ENCODE assay signal across 13 cellular contexts in the genomic region with DNA sequence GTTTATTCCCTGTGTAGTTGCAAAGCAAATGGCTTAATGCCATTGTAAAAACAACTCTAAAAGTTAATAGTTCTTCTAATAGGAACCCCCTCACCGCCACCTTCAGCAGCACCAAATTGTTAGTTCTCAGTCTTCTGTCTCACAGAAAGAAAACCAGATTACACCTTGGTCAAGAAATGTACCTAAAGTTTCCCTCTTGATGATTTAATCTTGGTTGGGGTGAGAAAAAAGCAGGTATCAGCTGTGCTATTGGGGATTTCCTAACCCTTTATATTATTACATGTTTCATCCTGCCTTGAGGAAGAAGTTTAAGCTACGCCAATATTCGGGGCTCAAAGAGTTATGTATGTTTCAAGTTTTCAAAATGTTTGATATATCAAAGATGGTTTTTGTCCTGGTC. TPM values are rescaled to one million over a fixed set of nuclear protein-coding genes. Genes with fewer than 3 reads are reported as not detected.
DNase-seq lines count a peak whose midpoint lies in the region; ATAC-seq and TF ChIP-seq lines count a peak whose summit lies in the region.
"Had no signal": no experiment of that assay in that cellular context is flagged by ENCODE, and none has a peak within 500 bp of the region (broad histone marks: within the 10 kb centered on the region; RNA-seq: fewer than 3 reads in every experiment).

No MANE protein-coding gene starts in this region.

- H3K27ac ChIP-seq in mammary epithelial cell (ENCODE audit: insufficient read depth, low read depth, low read length) (no peak overlapping the region), PC-3 (ENCODE audit: low read length) (no peak overlapping the region), colonic mucosa (peak overlapping the region; percentile 18), subcutaneous abdominal adipose tissue (ENCODE audit: low read depth, low read length) (peak overlapping the region; percentile 21)

- TF ChIP-seq CTCF in mammary epithelial cell (conservative IDR thresholded peaks at IDR 0.05 in 1 of 2, IDR thresholded peaks at IDR 0.05 in 1 of 2; ENCODE audit: extremely low read depth in 1 of 2, insufficient read depth in 1 of 2, low read depth in 1 of 2, low read length in 2 of 2) (no peak), MCF 10A (IDR thresholded peaks at IDR 0.05; ENCODE audit: unreplicated experiment) (no peak), PC-3 (conservative IDR thresholded peaks at IDR 0.05; ENCODE audit: low read depth, low read length) (no peak), colonic mucosa (IDR thresholded peaks at IDR 0.05) (no peak)

- H3K4me2 ChIP-seq in mammary epithelial cell (ENCODE audit: insufficient read depth, low read depth, low read length) (no peak overlapping the region), PC-3 (ENCODE audit: low read length) (peak overlapping the region; percentile 48)

- BruUV-seq in mammary epithelial cell (replicated peaks; lab: Mats Ljungman, UMichigan) = no TSS peak
- no TSS peak for BruUV-seq in MCF 10A (replicated peaks; lab: Mats Ljungman, UMichigan)
- no TSS peak for BruUV-seq in PC-3 (replicated peaks; lab: Mats Ljungman, UMichigan)

- POLR2A ChIA-PET in MCF 10A (lab: Yijun Ruan, JAX) (interaction anchor here (1.1 kb wide), 1 partner anchor 11 kb away, joined by 3 read pairs; no protein-coding TSS in a partner anchor), PC-3 (lab: Charles Lee; ENCODE audit: unreplicated experiment) (no interaction called here)

- H3K4me3 Mint-ChIP-seq in MCF 10A (ENCODE audit: unreplicated experiment) = no peak overlapping the region

- H3K27me3 ChIP-seq in mammary epithelial cell (ENCODE audit: insufficient read depth, low read length) (peaks cover 2% of the 10 kb centered on the region), PC-3 (ENCODE audit: low read length) (no peaks in the 10 kb centered on the region), colonic mucosa (no peaks in the 10 kb centered on the region), subcutaneous abdominal adipose tissue (ENCODE audit: control insufficient read depth in 5 of 5, insufficient read depth in 4 of 5, low read length in 5 of 5) (no peaks in the 10 kb centered on the region)

- dilution Hi-C loops in mammary epithelial cell (cut with HindIII; ENCODE audit: low sequenced_read_pairs) = no loop called here

- WGBS in mammary epithelial cell (ENCODE audit: low coverage, missing lambda C conversion rate) = 22% methylated on average over 3 of the region's 3 CpGs

- H3K9me3 Mint-ChIP-seq in MCF 10A (ENCODE audit: unreplicated experiment) = no peaks in the 10 kb centered on the region

- no peaks in the 10 kb centered on the region for H3K27me3 Mint-ChIP-seq in MCF 10A (ENCODE audit: insufficient read depth, unreplicated experiment)

- in situ Hi-C loops in mammary epithelial cell (cut with MboI; ENCODE audit: low sequenced_read_pairs in 2 of 2) = no loop called here

- H3K4me1 Mint-ChIP-seq in MCF 10A (ENCODE audit: insufficient read depth, unreplicated experiment) = peaks cover 43% of the 10 kb centered on the region

- H3K4me1 ChIP-seq in mammary epithelial cell (ENCODE audit: insufficient read depth, low read length) (peaks cover 28% of the 10 kb centered on the region), PC-3 (ENCODE audit: insufficient read depth, low read length) (peaks cover 46% of the 10 kb centered on the region), colonic mucosa (no peaks in the 10 kb centered on the region), subcutaneous abdominal adipose tissue (ENCODE audit: control insufficient read depth in 5 of 5, insufficient read depth in 5 of 5, low read length in 5 of 5) (peaks cover 0 to 50% (median 27%) of the 10 kb centered on the region in 5 donors)

- no peaks in the 10 kb centered on the region for H3K9me2 ChIP-seq in PC-3 (replicated peaks; ENCODE audit: low read length)

- H3K4me3 ChIP-seq in mammary epithelial cell (replicated peaks in 1 of 3; ENCODE audit: insufficient read depth in 1 of 3, low read depth in 2 of 3, low read length in 3 of 3) (no peak overlapping the region), PC-3 (ENCODE audit: low read length) (no peak overlapping the region), colonic mucosa (no peak overlapping the region), subcutaneous abdominal adipose tissue (ENCODE audit: low read depth in 1 of 5, low read length in 5 of 5) (no peak overlapping the region)

- H4K20me1 ChIP-seq in mammary epithelial cell (ENCODE audit: insufficient read depth, low read length) = no peaks in the 10 kb centered on the region
- no peaks in the 10 kb centered on the region for H4K20me1 ChIP-seq in PC-3 (ENCODE audit: low read length)

- no peaks in the 10 kb centered on the region for H3K79me2 ChIP-seq in mammary epithelial cell (ENCODE audit: insufficient read depth, low read length)
- no peaks in the 10 kb centered on the region for H3K79me2 ChIP-seq in PC-3 (ENCODE audit: low read length)

- H3K9ac ChIP-seq in mammary epithelial cell (ENCODE audit: insufficient read depth, low read length) (no peak overlapping the region), PC-3 (ENCODE audit: low read length) (no peak overlapping the region), colonic mucosa (ENCODE audit: low read depth in 2 of 2, low read length in 2 of 2) (no peak overlapping the region), subcutaneous abdominal adipose tissue (ENCODE audit: low read length in 5 of 5) (no peak overlapping the region)

- intact Hi-C loops in mammary epithelial cell (cut with micrococcal nuclease) (no loop called here), MCF 10A (cut with micrococcal nuclease) (no loop called here), PC-3 (cut with micrococcal nuclease) (no loop called here), colonic mucosa (cut with DNase I) (no loop called here)

- ATAC-seq in PC-3 = no peak

- no peaks in the 10 kb centered on the region for H3K36me3 ChIP-seq in mammary epithelial cell (ENCODE audit: insufficient read depth, low read length)
- H3K36me3 ChIP-seq in PC-3 (ENCODE audit: low read depth, low read length) = no peaks in the 10 kb centered on the region
- H3K36me3 ChIP-seq in colonic mucosa = no peaks in the 10 kb centered on the region
- peaks cover 0 to 2% (median 0%) of the 10 kb centered on the region in 5 donors for H3K36me3 ChIP-seq in subcutaneous abdominal adipose tissue (ENCODE audit: control insufficient read depth in 5 of 5, insufficient read depth in 5 of 5, low read length in 5 of 5)

- CTCF ChIA-PET in mammary epithelial cell (lab: Charles Lee; ENCODE audit: low non-redundant PET) = no interaction called here
- CTCF ChIA-PET in MCF 10A (lab: Yijun Ruan, JAX) = interaction anchor here (0.6 to 1.3 kb wide), 2 partner anchors 12 to 167 kb away, joined by 3 read pairs; no protein-coding TSS in a partner anchor
- CTCF ChIA-PET in PC-3 (lab: Charles Lee) = no interaction called here

- H3K9me3 ChIP-seq in mammary epithelial cell (replicated peaks; ENCODE audit: insufficient read depth, low read length) (no peaks in the 10 kb centered on the region), PC-3 (ENCODE audit: low read length) (no peaks in the 10 kb centered on the region), colonic mucosa (no peaks in the 10 kb centered on the region), subcutaneous abdominal adipose tissue (ENCODE audit: control insufficient read depth in 5 of 5, low read length in 5 of 5) (no peaks in the 10 kb centered on the region)

- H3K27ac Mint-ChIP-seq in MCF 10A (ENCODE audit: low read depth, unreplicated experiment) = no peak overlapping the region

- DNase-seq in mammary epithelial cell = peak; percentile 47
- DNase-seq in MCF 10A (ENCODE audit: unreplicated experiment) = no peak
- no peak for DNase-seq in PC-3
- DNase-seq in colonic mucosa = no peak
- DNase-seq in stimulated activated CD4-positive, alpha-beta T cell treated with anti-CD3 and anti-CD28 coated beads, Interleukin-4, amount 100 ng/mL, for 24 hours = no peak
- no peak for DNase-seq in NCI-H2029 treated with DMSO at 0.1 percent for 48 hours (lab: John Stamatoyannopoulos, UW)
- no peak for DNase-seq in DMS53 (lab: John Stamatoyannopoulos, UW)
- DNase-seq: DND-41, GDM1, H7, Karpas-422, NCI-H1930 had no signal

- H2AFZ ChIP-seq in mammary epithelial cell (ENCODE audit: low read depth, low read length) (no peak overlapping the region), PC-3 (ENCODE audit: low read length) (no peak overlapping the region)

- H3K36me3 Mint-ChIP-seq in MCF 10A (ENCODE audit: insufficient read depth, unreplicated experiment) = peaks cover 6% of the 10 kb centered on the region

- no peaks in the 10 kb centered on the region for H3F3A ChIP-seq in PC-3 (ENCODE audit: low read length, unreplicated experiment)

RNA-seq across cellular contexts. Expression of a gene that starts 17.0 kb away (rescaled TPM):
- 1 to 10 TPM; 6.8 to 7.3 TPM for total RNA-seq in mammary epithelial cell
- polyA plus RNA-seq in mammary epithelial cell = 13.5 TPM
- 46.9 TPM for polyA minus RNA-seq in mammary epithelial cell
- 14.2 and 23.9 TPM in 2 replicates for total RNA-seq in MCF 10A (2022)
- total RNA-seq in PC-3 (2014; rRNA removed) = 1.3 and 4.7 TPM in 2 replicates
- 100 to 1,000 TPM in 1 of 2 donors, 10 to 100 TPM in 1; 80.9 to 169 TPM for total RNA-seq in colonic mucosa

RNA-seq across cellular contexts. Expression of a gene that starts 23.8 kb away (rescaled TPM):
- total RNA-seq in mammary epithelial cell = 10 to 100 TPM; 30.7 to 46.5 TPM
- 51.7 TPM for polyA plus RNA-seq in mammary epithelial cell
- 27.2 TPM for polyA minus RNA-seq in mammary epithelial cell
- total RNA-seq in MCF 10A (2022) = 38.7 and 39.8 TPM in 2 replicates
- total RNA-seq in PC-3 (2014; rRNA removed) = 54.8 and 70.8 TPM in 2 replicates
- 10 to 100 TPM; 40.6 to 55.9 TPM for total RNA-seq in colonic mucosa

Comparison
In these comparisons a context has a peak if more than half of its experiments do, and no peak if none do; other contexts are left out.
1. H3K27ac ChIP-seq: peak in colonic mucosa (single experiment) and subcutaneous abdominal adipose tissue (single experiment); none in mammary epithelial cell (single experiment) and PC-3 (single experiment).